19 cellular contexts compared by ENCODE assay signal in genomic region chr3:18747383-18747782, GRCh38.
DNase-seq lines count a peak whose midpoint lies in the region; ATAC-seq, FAIRE-seq and TF ChIP-seq lines count a peak whose summit lies in the region.
"Had no signal": no experiment of that assay in that cellular context is flagged by ENCODE, and none has a peak within 500 bp of the region (broad histone marks: within the 10 kb centered on the region; RNA-seq: fewer than 3 reads in every experiment).

No MANE protein-coding gene starts in this region.

- H3K36me3 ChIP-seq in GM12878 (ENCODE audit: control insufficient read depth in 2 of 2, insufficient read depth in 2 of 2, low read length in 1 of 2) (no peaks in the 10 kb centered on the region), transverse colon (no peaks in the 10 kb centered on the region)
- H3K36me3 ChIP-seq: heart right ventricle, Peyer's patch, tibial nerve, WERI-Rb-1 had no signal

- RAD21 ChIA-PET in GM12878 (lab: Charles Lee; ENCODE audit: unreplicated experiment), result interaction anchor here (0.7 to 3.5 kb wide), 2 partner anchors 11 to 71 kb away, joined by 3 to 9 read pairs; no protein-coding TSS in a partner anchor

- ATAC-seq in GM21717 (IDR thresholded peaks at IDR 0.05; ENCODE audit: unreplicated experiment) (peak; percentile 69), GM12878 (peak; percentile 40; the same call in 1 of the 3 replicates), GM19324 (IDR thresholded peaks at IDR 0.05; ENCODE audit: low FRiP score, unreplicated experiment) (no peak), HG03135 (IDR thresholded peaks at IDR 0.05; ENCODE audit: unreplicated experiment) (no peak)
- ATAC-seq: GM23338 had no signal

- CTCF ChIA-PET in GM12878 (lab: Yijun Ruan, JAX), result interaction anchor here (1.1 to 5.8 kb wide), 2 partner anchors 11 to 188 kb away, joined by 5 to 27 read pairs; no protein-coding TSS in a partner anchor

- no peak overlapping the region for H3K27ac ChIP-seq in GM12878 (ENCODE audit: control insufficient read depth, insufficient read depth)
- H3K27ac ChIP-seq in transverse colon, result no peak overlapping the region
- H3K27ac ChIP-seq: Peyer's patch, tibial nerve, WERI-Rb-1 had no signal

- no TSS peak for BruUV-seq in GM12878 (replicated peaks; lab: Mats Ljungman, UMichigan)

- SMC1A ChIA-PET in GM12878 (lab: Charles Lee; ENCODE audit: uncharacterized antibody, unreplicated experiment), result interaction anchor here (0.9 to 2.0 kb wide), 5 partner anchors 11 to 188 kb away, joined by 3 to 9 read pairs (median 4); no protein-coding TSS in a partner anchor

- H4K20me1 ChIP-seq in GM12878 (ENCODE audit: control insufficient read depth, insufficient read depth), result no peaks in the 10 kb centered on the region

- no peak overlapping the region for H2AFZ ChIP-seq in GM12878 (ENCODE audit: control insufficient read depth, low read depth, low read length)
- H2AFZ ChIP-seq: GM23338 had no signal

- in situ Hi-C loops in GM12878 (cut with MboI) (no loop called here), transverse colon (cut with MboI; ENCODE audit: low pct_ligation_motif_present in 1 of 4, low pct_unique_long_range_greater_than_20kb in 1 of 4, low sequenced_read_pairs in 3 of 4) (no loop called here)

- TF ChIP-seq RAD21 in GM12878 (IDR thresholded peaks at IDR 0.05; ENCODE audit: insufficient read depth, low read depth, low read length), result no peak

- FAIRE-seq in GM12878 (lab: Jason Lieb, UNC), result peak; percentile 27
- FAIRE-seq: islet of Langerhans had no signal

- no peaks in the 10 kb centered on the region for H3K79me2 ChIP-seq in GM12878 (ENCODE audit: control insufficient read depth, insufficient read depth, low read length)

- TF ChIP-seq POLR2A in NB4 (IDR thresholded peaks at IDR 0.05; ENCODE audit: extremely low read depth, insufficient read length) (no peak), GM12878 (IDR thresholded peaks at IDR 0.05; ENCODE audit: low read depth, low read length) (no peak), transverse colon (IDR thresholded peaks at IDR 0.05) (no peak)

- H3K4me1 ChIP-seq in GM12878 (ENCODE audit: control insufficient read depth, insufficient read depth, low read length) (no peaks in the 10 kb centered on the region), transverse colon (peaks cover 0 to 5% (median 2%) of the 10 kb centered on the region in 4 donors)
- H3K4me1 ChIP-seq: tibial nerve had no signal

- H3K4me2 ChIP-seq in GM12878 (ENCODE audit: control insufficient read depth, insufficient read depth), result no peak overlapping the region
- H3K4me2 ChIP-seq: GM23338 had no signal

- TF ChIP-seq CTCF in NB4 (IDR thresholded peaks at IDR 0.05; ENCODE audit: low read depth, low read length) (no peak), GM12878 (IDR thresholded peaks at IDR 0.05 in 2 of 3, conservative IDR thresholded peaks at IDR 0.05 in 1 of 3; ENCODE audit: control insufficient read depth in 2 of 3, extremely low read depth in 1 of 3, insufficient read depth in 1 of 3, low read depth in 3 of 3, low read length in 3 of 3) (no peak), transverse colon (IDR thresholded peaks at IDR 0.05) (no peak)

- POLR2A ChIA-PET in GM12878 (lab: Charles Lee), result no interaction called here

- no peak overlapping the region for H3K4me3 ChIP-seq in NB4 (ENCODE audit: low read depth, low read length)
- H3K4me3 ChIP-seq in GM12878, result no peak overlapping the region
- H3K4me3 ChIP-seq in transverse colon, result no peak overlapping the region
- H3K4me3 ChIP-seq: GM23338, heart right ventricle, Peyer's patch, tibial nerve had no signal

- peaks cover 2% of the 10 kb centered on the region; the same call in 1 of the 3 replicates for H3K9me3 ChIP-seq in GM12878 (replicated peaks; ENCODE audit: control insufficient read depth, insufficient read depth, low read length)
- no peaks in the 10 kb centered on the region for H3K9me3 ChIP-seq in transverse colon
- H3K9me3 ChIP-seq: Peyer's patch, tibial nerve had no signal

- 35% methylated on average over 3 of the region's 3 CpGs for WGBS in GM12878 (ENCODE audit: insufficient coverage, insufficient replicate concordance, low lambda C conversion rate, missing lambda C conversion rate)
- WGBS in transverse colon (ENCODE audit: low coverage in 1 of 2), 2 donors, result 37 to 45% methylated on average over 3 of the region's 3 CpGs

- H3K27me3 ChIP-seq in GM12878 (replicated peaks in 1 of 2; ENCODE audit: control insufficient read depth in 2 of 2, insufficient read depth in 2 of 2, low read length in 1 of 2) (no peaks in the 10 kb centered on the region; a peak in 1 of 4 replicates), transverse colon (no peaks in the 10 kb centered on the region)
- H3K27me3 ChIP-seq: heart right ventricle, Peyer's patch, tibial nerve had no signal

- intact Hi-C loops in GM12878 (cut with micrococcal nuclease; ENCODE audit: unreplicated experiment), result loop anchor here (10.0 kb wide), 1 partner anchor 323 kb away; the partner anchor contains the start of gene SATB1
- intact Hi-C loops in transverse colon (cut with DNase I; ENCODE audit: low total_unique reads), result no loop called here

- no peak for TF ChIP-seq EP300 in GM12878 (IDR thresholded peaks at IDR 0.05; ENCODE audit: borderline replicate concordance in 1 of 2, control insufficient read depth in 1 of 2, low read depth in 2 of 2, low read length in 2 of 2)
- no peak for TF ChIP-seq EP300 in transverse colon (IDR thresholded peaks at IDR 0.05; ENCODE audit: low read depth)

- H3K9ac ChIP-seq in GM12878 (ENCODE audit: control insufficient read depth, insufficient read depth, low read length), result no peak overlapping the region

- peak; percentile 63 for DNase-seq in NB4 (ENCODE audit: low read depth)
- DNase-seq in GM12878 (ENCODE audit: low read depth, low spot score), result no peak
- peak; percentile 34 for DNase-seq in transverse colon
- no peak for DNase-seq in DMS 273 treated with DMSO at 0.1 percent for 48 hours (lab: John Stamatoyannopoulos, UW)
- DNase-seq: caudate nucleus; DMS153; effector CD8-positive, alpha-beta T cell; NCI-H1694 treated with DMSO at 0.1 percent for 48 hours; stimulated activated CD4-positive, alpha-beta T cell treated with anti-CD3 and anti-CD28 coated beads, Interleukin-4, amount 100 ng/mL, for 4 hours; SW 1271; WERI-Rb-1 had no signal

TF ChIP-seq in GM12878, 131 proteins besides CTCF, POLR2A, EP300 and RAD21 (continues in another document):
- TF ChIP-seq PRDM15 (CRISPR knock-in tag; IDR thresholded peaks at IDR 0.05), result no peak
- no peak for TF ChIP-seq RUNX3 (IDR thresholded peaks at IDR 0.05; ENCODE audit: low read length)
- TF ChIP-seq TAF1 (IDR thresholded peaks at IDR 0.05; ENCODE audit: borderline replicate concordance, low read depth, low read length), result no peak
- TF ChIP-seq IKZF2 (IDR thresholded peaks at IDR 0.05), result no peak
- no peak for TF ChIP-seq BACH1 (IDR thresholded peaks at IDR 0.05; ENCODE audit: borderline replicate concordance)
- no peak for TF ChIP-seq PML (IDR thresholded peaks at IDR 0.05; ENCODE audit: low read length)
- TF ChIP-seq NRF1 (conservative IDR thresholded peaks at IDR 0.05; ENCODE audit: low read depth, low read length), result no peak

Comparison
In these comparisons a context has a peak if more than half of its experiments do, and no peak if none do; other contexts are left out.
1. ATAC-seq: peak in GM21717 (single experiment) and GM12878 (single experiment); none in GM19324 (single experiment) and HG03135 (single experiment).
2. DNase-seq: peak in NB4 (single experiment) and transverse colon (single experiment); none in GM12878 (single experiment) and DMS 273 treated with DMSO at 0.1 percent for 48 hours (single experiment).